ENCODE assay signal across 30 cellular contexts in the genomic region with DNA sequence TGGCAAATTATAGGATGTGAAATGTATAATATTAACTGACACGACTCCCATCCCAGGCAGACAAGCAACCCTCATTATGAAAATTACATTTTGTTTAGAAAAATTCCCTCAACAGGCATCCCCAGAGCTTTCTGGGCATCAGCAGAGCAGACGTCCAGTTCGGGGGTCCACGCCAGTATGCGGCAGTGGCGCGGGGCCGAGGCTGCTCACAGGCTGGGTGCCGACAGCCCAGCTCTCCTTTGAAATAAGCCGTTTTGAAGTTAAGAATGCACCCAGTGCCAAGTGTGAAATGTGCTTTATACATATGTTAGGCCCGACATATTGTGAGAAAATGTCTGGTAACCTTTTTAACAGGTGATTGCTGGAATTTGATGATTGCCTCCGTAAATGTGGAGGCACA.
"Had no signal": no experiment of that assay in that cellular context is flagged by ENCODE, and none has a peak within 500 bp of the region (broad histone marks: within the 10 kb centered on the region; RNA-seq: fewer than 3 reads in every experiment).

No MANE protein-coding gene starts in this region.

- H3K9ac ChIP-seq: parathyroid adenoma had no signal

- H3K4me2 ChIP-seq: smooth muscle cell had no signal

- H3K27ac Mint-ChIP-seq: immature natural killer cell; naive thymus-derived CD4-positive, alpha-beta T cell; natural killer cell treated with Interleukin-12 subunit alpha and Interleukin-12 subunit beta and Interleukin-15 and Interleukin-18, amount 100 ng/mL, for 72 hours; stimulated activated naive B cell treated with anti-CD40 and anti-IgM and Interleukin-4, amounts not matched to agents 10 μg/mL and 1 μg/mL and 100 μg/mL, for 72 hours had no signal

- H3K36me3 ChIP-seq: uterus had no signal

- H3K4me1 ChIP-seq: heart left ventricle, left lung, lower lobe of right lung, parathyroid adenoma, right lobe of liver, suprapubic skin, tibial artery, uterus had no signal

- H3K9me3 ChIP-seq: heart left ventricle, left lung, lower lobe of right lung, mucosa of descending colon, neutrophil, psoas muscle, right lobe of liver, suprapubic skin, thoracic aorta, tibial artery, uterus had no signal

- H3K27ac ChIP-seq: heart left ventricle, left lung, lower lobe of right lung, neutrophil, parathyroid adenoma, psoas muscle, right lobe of liver, suprapubic skin, thoracic aorta, tibial artery, uterus had no signal

- DNase-seq: heart left ventricle; hypothalamus; immature natural killer cell; kidney; left colon; left lung; lower lobe of right lung; mammary epithelial cell; mesendoderm; midbrain; mucosa of descending colon; naive thymus-derived CD4-positive, alpha-beta T cell; occipital lobe; psoas muscle; stimulated activated CD4-positive, alpha-beta T cell treated with anti-CD3 and anti-CD28 coated beads, Interleukin-1b, Interleukin-23, amount 100 ng/mL, for 48 hours; stimulated activated CD4-positive, alpha-beta T cell treated with anti-CD3 and anti-CD28 coated beads, Interleukin-2, amount 100 ng/mL, for 48 hours; stimulated activated CD4-positive, alpha-beta T cell treated with anti-CD3 and anti-CD28 coated beads, Interleukin-4, amount 100 ng/mL, for 4 hours; stimulated activated naive B cell treated with anti-CD40 and anti-IgM and Interleukin-4, amounts not matched to agents 10 μg/mL and 1 μg/mL and 100 μg/mL, for 72 hours; stimulated activated naive CD8-positive, alpha-beta T cell treated with anti-CD3 and anti-CD28 coated beads, Interleukin-15, Interleukin-2, amounts not matched to agents 100 U/mL and 50 U/mL, for 24 hours; tibial artery; trophoblast cell; uterus had no signal

- ATAC-seq: heart left ventricle; left colon; left lung; lower lobe of right lung; mucosa of descending colon; naive thymus-derived CD4-positive, alpha-beta T cell; natural killer cell treated with Interleukin-12 subunit alpha and Interleukin-12 subunit beta and Interleukin-15 and Interleukin-18, amount 100 ng/mL, for 72 hours; psoas muscle; right lobe of liver; stimulated activated naive B cell treated with anti-CD40 and anti-IgM and Interleukin-4, amounts not matched to agents 10 μg/mL and 1 μg/mL and 100 μg/mL, for 72 hours; stimulated activated naive CD8-positive, alpha-beta T cell treated with anti-CD3 and anti-CD28 coated beads, Interleukin-15, Interleukin-2, amounts not matched to agents 100 U/mL and 50 U/mL, for 24 hours had no signal

- H2AFZ ChIP-seq: parathyroid adenoma had no signal

- H3K9me3 Mint-ChIP-seq: immature natural killer cell; natural killer cell treated with Interleukin-12 subunit alpha and Interleukin-12 subunit beta and Interleukin-15 and Interleukin-18, amount 100 ng/mL, for 72 hours; neural crest cell; stimulated activated naive B cell treated with anti-CD40 and anti-IgM and Interleukin-4, amounts not matched to agents 10 μg/mL and 1 μg/mL and 100 μg/mL, for 72 hours had no signal

- H3K27me3 ChIP-seq: heart left ventricle, left lung, neutrophil, right lobe of liver, suprapubic skin, tibial artery, uterus had no signal

- H3K4me3 ChIP-seq: heart left ventricle, left lung, lower lobe of right lung, mucosa of descending colon, psoas muscle, right lobe of liver, smooth muscle cell, suprapubic skin, thoracic aorta, tibial artery, uterus had no signal

- H3K4me1 Mint-ChIP-seq: immature natural killer cell had no signal

- H3K4me3 Mint-ChIP-seq: immature natural killer cell; naive thymus-derived CD4-positive, alpha-beta T cell; natural killer cell treated with Interleukin-12 subunit alpha and Interleukin-12 subunit beta and Interleukin-15 and Interleukin-18, amount 100 ng/mL, for 72 hours; neural crest cell; stimulated activated naive B cell treated with anti-CD40 and anti-IgM and Interleukin-4, amounts not matched to agents 10 μg/mL and 1 μg/mL and 100 μg/mL, for 72 hours had no signal

- H3K27me3 Mint-ChIP-seq: naive thymus-derived CD4-positive, alpha-beta T cell; natural killer cell treated with Interleukin-12 subunit alpha and Interleukin-12 subunit beta and Interleukin-15 and Interleukin-18, amount 100 ng/mL, for 72 hours; stimulated activated naive B cell treated with anti-CD40 and anti-IgM and Interleukin-4, amounts not matched to agents 10 μg/mL and 1 μg/mL and 100 μg/mL, for 72 hours had no signal
